1 cellular context compared by ENCODE assay signal in genomic region chr7:516216-516605, GRCh38.
TF ChIP-seq lines count a peak whose summit lies in the region.

No MANE protein-coding gene starts in this region.

TF ChIP-seq in WTC11, 78 proteins besides CTCF, POLR2A, EP300 and RAD21 (continued from another document):
- TF ChIP-seq, protein P1, sequence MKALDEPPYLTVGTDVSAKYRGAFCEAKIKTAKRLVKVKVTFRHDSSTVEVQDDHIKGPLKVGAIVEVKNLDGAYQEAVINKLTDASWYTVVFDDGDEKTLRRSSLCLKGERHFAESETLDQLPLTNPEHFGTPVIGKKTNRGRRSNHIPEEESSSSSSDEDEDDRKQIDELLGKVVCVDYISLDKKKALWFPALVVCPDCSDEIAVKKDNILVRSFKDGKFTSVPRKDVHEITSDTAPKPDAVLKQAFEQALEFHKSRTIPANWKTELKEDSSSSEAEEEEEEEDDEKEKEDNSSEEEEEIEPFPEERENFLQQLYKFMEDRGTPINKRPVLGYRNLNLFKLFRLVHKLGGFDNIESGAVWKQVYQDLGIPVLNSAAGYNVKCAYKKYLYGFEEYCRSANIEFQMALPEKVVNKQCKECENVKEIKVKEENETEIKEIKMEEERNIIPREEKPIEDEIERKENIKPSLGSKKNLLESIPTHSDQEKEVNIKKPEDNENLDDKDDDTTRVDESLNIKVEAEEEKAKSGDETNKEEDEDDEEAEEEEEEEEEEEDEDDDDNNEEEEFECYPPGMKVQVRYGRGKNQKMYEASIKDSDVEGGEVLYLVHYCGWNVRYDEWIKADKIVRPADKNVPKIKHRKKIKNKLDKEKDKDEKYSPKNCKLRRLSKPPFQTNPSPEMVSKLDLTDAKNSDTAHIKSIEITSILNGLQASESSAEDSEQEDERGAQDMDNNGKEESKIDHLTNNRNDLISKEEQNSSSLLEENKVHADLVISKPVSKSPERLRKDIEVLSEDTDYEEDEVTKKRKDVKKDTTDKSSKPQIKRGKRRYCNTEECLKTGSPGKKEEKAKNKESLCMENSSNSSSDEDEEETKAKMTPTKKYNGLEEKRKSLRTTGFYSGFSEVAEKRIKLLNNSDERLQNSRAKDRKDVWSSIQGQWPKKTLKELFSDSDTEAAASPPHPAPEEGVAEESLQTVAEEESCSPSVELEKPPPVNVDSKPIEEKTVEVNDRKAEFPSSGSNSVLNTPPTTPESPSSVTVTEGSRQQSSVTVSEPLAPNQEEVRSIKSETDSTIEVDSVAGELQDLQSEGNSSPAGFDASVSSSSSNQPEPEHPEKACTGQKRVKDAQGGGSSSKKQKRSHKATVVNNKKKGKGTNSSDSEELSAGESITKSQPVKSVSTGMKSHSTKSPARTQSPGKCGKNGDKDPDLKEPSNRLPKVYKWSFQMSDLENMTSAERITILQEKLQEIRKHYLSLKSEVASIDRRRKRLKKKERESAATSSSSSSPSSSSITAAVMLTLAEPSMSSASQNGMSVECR (CRISPR knock-in tag; IDR thresholded peaks at IDR 0.05; ENCODE audit: borderline replicate concordance): no peak
- no peak for TF ChIP-seq JAZF1 (CRISPR knock-in tag; IDR thresholded peaks at IDR 0.05)
- no peak for TF ChIP-seq ZNF281 (CRISPR knock-in tag; IDR thresholded peaks at IDR 0.05)
- TF ChIP-seq PREB (CRISPR knock-in tag; IDR thresholded peaks at IDR 0.05; ENCODE audit: borderline replicate concordance): no peak
- no peak for TF ChIP-seq GABPB1 (CRISPR knock-in tag; IDR thresholded peaks at IDR 0.05)
- TF ChIP-seq, protein P2, sequence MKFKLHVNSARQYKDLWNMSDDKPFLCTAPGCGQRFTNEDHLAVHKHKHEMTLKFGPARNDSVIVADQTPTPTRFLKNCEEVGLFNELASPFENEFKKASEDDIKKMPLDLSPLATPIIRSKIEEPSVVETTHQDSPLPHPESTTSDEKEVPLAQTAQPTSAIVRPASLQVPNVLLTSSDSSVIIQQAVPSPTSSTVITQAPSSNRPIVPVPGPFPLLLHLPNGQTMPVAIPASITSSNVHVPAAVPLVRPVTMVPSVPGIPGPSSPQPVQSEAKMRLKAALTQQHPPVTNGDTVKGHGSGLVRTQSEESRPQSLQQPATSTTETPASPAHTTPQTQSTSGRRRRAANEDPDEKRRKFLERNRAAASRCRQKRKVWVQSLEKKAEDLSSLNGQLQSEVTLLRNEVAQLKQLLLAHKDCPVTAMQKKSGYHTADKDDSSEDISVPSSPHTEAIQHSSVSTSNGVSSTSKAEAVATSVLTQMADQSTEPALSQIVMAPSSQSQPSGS (CRISPR knock-in tag; IDR thresholded peaks at IDR 0.05; ENCODE audit: borderline replicate concordance, low read depth): no peak
- TF ChIP-seq RORB (CRISPR knock-in tag; IDR thresholded peaks at IDR 0.05): no peak
- TF ChIP-seq ZNF121 (CRISPR knock-in tag; IDR thresholded peaks at IDR 0.05): no peak
- TF ChIP-seq ZNF263 (CRISPR knock-in tag; IDR thresholded peaks at IDR 0.05; ENCODE audit: low read depth): no peak
- TF ChIP-seq, protein P3, sequence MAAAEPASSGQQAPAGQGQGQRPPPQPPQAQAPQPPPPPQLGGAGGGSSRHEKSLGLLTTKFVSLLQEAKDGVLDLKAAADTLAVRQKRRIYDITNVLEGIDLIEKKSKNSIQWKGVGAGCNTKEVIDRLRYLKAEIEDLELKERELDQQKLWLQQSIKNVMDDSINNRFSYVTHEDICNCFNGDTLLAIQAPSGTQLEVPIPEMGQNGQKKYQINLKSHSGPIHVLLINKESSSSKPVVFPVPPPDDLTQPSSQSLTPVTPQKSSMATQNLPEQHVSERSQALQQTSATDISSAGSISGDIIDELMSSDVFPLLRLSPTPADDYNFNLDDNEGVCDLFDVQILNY (CRISPR knock-in tag; IDR thresholded peaks at IDR 0.05): no peak
- TF ChIP-seq HMGA2 (CRISPR knock-in tag; IDR thresholded peaks at IDR 0.05): no peak
